Comparison of ENCODE assay signal across 11 cellular contexts in genomic region chr4:70637239-70637920, GRCh38. TPM values are rescaled to one million over a fixed set of nuclear protein-coding genes. Genes with fewer than 3 reads are reported as not detected.
A peak's percentile ranks its signal among the peaks of the same experiment; 100 is the strongest.
DNase-seq lines count a peak whose midpoint lies in the region; ATAC-seq and TF ChIP-seq lines count a peak whose summit lies in the region.
"Had no signal": no experiment of that assay in that cellular context is flagged by ENCODE, and none has a peak within 500 bp of the region (broad histone marks: within the 10 kb centered on the region; RNA-seq: fewer than 3 reads in every experiment).

No MANE protein-coding gene starts in this region.

- H3K27ac ChIP-seq in muscle layer of duodenum (ENCODE audit: low read length), result no peak overlapping the region
- H3K27ac ChIP-seq: SK-N-MC had no signal

- CTCF ChIA-PET in activated CD4-positive, alpha-beta memory T cell treated with anti-CD3 and anti-CD28 coated beads, Interleukin-2, amount 10 ng/mL, durations not matched to agents 7 days and 5 days (lab: Charles Lee), result interaction anchor here (0.6 to 1.0 kb wide), 2 partner anchors 14 to 333 kb away, joined by 3 read pairs; no protein-coding TSS in a partner anchor

- H3K27me3 Mint-ChIP-seq in brain, result peaks cover 7% of the 10 kb centered on the region
- H3K27me3 Mint-ChIP-seq in activated T-cell treated with anti-CD3 and anti-CD28 coated beads, Interleukin-2, amount 50 U/mL, for 72 hours (ENCODE audit: low read depth), result no peaks in the 10 kb centered on the region
- H3K27me3 Mint-ChIP-seq in activated CD4-positive, alpha-beta memory T cell treated with anti-CD3 and anti-CD28 coated beads, Interleukin-2, amount 10 ng/mL, durations not matched to agents 7 days and 5 days, result peaks cover 12% of the 10 kb centered on the region

- peak; percentile 66 for ATAC-seq in HG03135 (IDR thresholded peaks at IDR 0.05; ENCODE audit: unreplicated experiment)
- no peak for ATAC-seq in activated T-cell treated with anti-CD3 and anti-CD28 coated beads, Interleukin-2, amount 50 U/mL, for 72 hours (replicated peaks in 1 of 2)

- POLR2A ChIA-PET in activated CD4-positive, alpha-beta memory T cell treated with anti-CD3 and anti-CD28 coated beads, Interleukin-2, amount 10 ng/mL, durations not matched to agents 7 days and 5 days (lab: Charles Lee), result no interaction called here

- peak overlapping the region in 3 of 5 experiments; percentile 6 to 92 (median 65) for H3K27ac Mint-ChIP-seq in brain
- no peak overlapping the region for H3K27ac Mint-ChIP-seq in activated T-cell treated with anti-CD3 and anti-CD28 coated beads, Interleukin-2, amount 50 U/mL, for 72 hours
- no peak overlapping the region for H3K27ac Mint-ChIP-seq in activated CD4-positive, alpha-beta memory T cell treated with anti-CD3 and anti-CD28 coated beads, Interleukin-2, amount 10 ng/mL, durations not matched to agents 7 days and 5 days

- peak overlapping the region in 1 of 5 experiments; percentile 41 for H3K4me3 Mint-ChIP-seq in brain
- no peak overlapping the region for H3K4me3 Mint-ChIP-seq in activated T-cell treated with anti-CD3 and anti-CD28 coated beads, Interleukin-2, amount 50 U/mL, for 72 hours
- no peak overlapping the region for H3K4me3 Mint-ChIP-seq in activated CD4-positive, alpha-beta memory T cell treated with anti-CD3 and anti-CD28 coated beads, Interleukin-2, amount 10 ng/mL, durations not matched to agents 7 days and 5 days

- peaks cover 0 to 6% of the 10 kb centered on the region in 2 donors for H3K4me1 ChIP-seq in muscle layer of duodenum (ENCODE audit: control insufficient read depth in 1 of 2, insufficient read depth in 2 of 2, low read length in 2 of 2)

- no peaks in the 10 kb centered on the region for H3K27me3 ChIP-seq in muscle layer of duodenum (ENCODE audit: low read depth, low read length)

- no peaks in the 10 kb centered on the region for H3K36me3 ChIP-seq in muscle layer of duodenum (ENCODE audit: control insufficient read depth in 1 of 2, insufficient read depth in 2 of 2, low read length in 2 of 2)

- H3K4me3 ChIP-seq in muscle layer of duodenum (ENCODE audit: low read depth in 1 of 2, low read length in 2 of 2), result peak overlapping the region; percentile 31 to 40
- H3K4me3 ChIP-seq: SK-N-MC had no signal

- no peaks in the 10 kb centered on the region for H3K36me3 Mint-ChIP-seq in brain
- H3K36me3 Mint-ChIP-seq in activated T-cell treated with anti-CD3 and anti-CD28 coated beads, Interleukin-2, amount 50 U/mL, for 72 hours (ENCODE audit: insufficient read depth in 2 of 2), result no peaks in the 10 kb centered on the region
- no peaks in the 10 kb centered on the region for H3K36me3 Mint-ChIP-seq in activated CD4-positive, alpha-beta memory T cell treated with anti-CD3 and anti-CD28 coated beads, Interleukin-2, amount 10 ng/mL, durations not matched to agents 7 days and 5 days (ENCODE audit: low read depth)

- no peak for TF ChIP-seq CTCF in brain (conservative IDR thresholded peaks at IDR 0.05)

- peaks cover 11% of the 10 kb centered on the region for H3K4me1 Mint-ChIP-seq in brain
- H3K4me1 Mint-ChIP-seq in activated T-cell treated with anti-CD3 and anti-CD28 coated beads, Interleukin-2, amount 50 U/mL, for 72 hours (ENCODE audit: low read depth), result peaks cover 16% of the 10 kb centered on the region
- peaks cover 6% of the 10 kb centered on the region for H3K4me1 Mint-ChIP-seq in activated CD4-positive, alpha-beta memory T cell treated with anti-CD3 and anti-CD28 coated beads, Interleukin-2, amount 10 ng/mL, durations not matched to agents 7 days and 5 days

- no peaks in the 10 kb centered on the region for H3K9me3 ChIP-seq in muscle layer of duodenum (ENCODE audit: control insufficient read depth in 1 of 2, low read length in 2 of 2)

- DNase-seq in EH (ENCODE audit: low read depth), result peak; percentile 31
- no peak for DNase-seq in activated T-cell treated with anti-CD3 and anti-CD28 coated beads, Interleukin-2, amount 50 U/mL, for 72 hours
- DNase-seq in HT-29 (ENCODE audit: low spot score), result no peak
- no peak for DNase-seq in pons (ENCODE audit: low spot score)
- DNase-seq in activated CD4-positive, alpha-beta memory T cell treated with anti-CD3 and anti-CD28 coated beads, Interleukin-2, amount 10 ng/mL, durations not matched to agents 7 days and 5 days, result no peak

- no peaks in the 10 kb centered on the region for H3K9me3 Mint-ChIP-seq in brain
- H3K9me3 Mint-ChIP-seq in activated T-cell treated with anti-CD3 and anti-CD28 coated beads, Interleukin-2, amount 50 U/mL, for 72 hours, result no peaks in the 10 kb centered on the region
- H3K9me3 Mint-ChIP-seq in activated CD4-positive, alpha-beta memory T cell treated with anti-CD3 and anti-CD28 coated beads, Interleukin-2, amount 10 ng/mL, durations not matched to agents 7 days and 5 days, result no peaks in the 10 kb centered on the region

RNA-seq across cellular contexts. Expression of gene ENAM, which starts 8.8 kb away (rescaled TPM):
- not detected for polyA plus RNA-seq in brain (ENCODE audit: insufficient read depth, low read depth, low replicate concordance)
- not detected for total RNA-seq in activated T-cell treated with anti-CD3 and anti-CD28 coated beads, Interleukin-2, amount 50 U/mL, for 72 hours
- not detected in 2 replicates for total RNA-seq in HT-29 (2014; rRNA removed; shearing (Covaris generic))
- total RNA-seq in activated CD4-positive, alpha-beta memory T cell treated with anti-CD3 and anti-CD28 coated beads, Interleukin-2, amount 10 ng/mL, durations not matched to agents 7 days and 5 days, result not detected
- total RNA-seq: cerebellum, omental fat pad had no signal

RNA-seq across cellular contexts. Expression of gene JCHAIN, which starts 28.9 kb away (rescaled TPM):
- not detected for polyA plus RNA-seq in brain (ENCODE audit: insufficient read depth, low read depth, low replicate concordance)
- under 1 TPM in 1 of 2 donors, not detected in 1; 0.49 TPM for total RNA-seq in activated T-cell treated with anti-CD3 and anti-CD28 coated beads, Interleukin-2, amount 50 U/mL, for 72 hours
- not detected in 2 replicates for total RNA-seq in HT-29 (2014; rRNA removed; shearing (Covaris generic))
- under 1 TPM in 1 of 2 experiments, not detected in 1; 0.35 TPM for total RNA-seq in activated CD4-positive, alpha-beta memory T cell treated with anti-CD3 and anti-CD28 coated beads, Interleukin-2, amount 10 ng/mL, durations not matched to agents 7 days and 5 days

RNA-seq across cellular contexts. Expression of gene AMBN, which starts 45.3 kb away (rescaled TPM):
- polyA plus RNA-seq in brain (ENCODE audit: insufficient read depth, low read depth, low replicate concordance), result not detected
- total RNA-seq in activated T-cell treated with anti-CD3 and anti-CD28 coated beads, Interleukin-2, amount 50 U/mL, for 72 hours, result not detected
- total RNA-seq in HT-29 (2014; rRNA removed; shearing (Covaris generic)), result not detected in 2 replicates
- not detected for total RNA-seq in activated CD4-positive, alpha-beta memory T cell treated with anti-CD3 and anti-CD28 coated beads, Interleukin-2, amount 10 ng/mL, durations not matched to agents 7 days and 5 days
- total RNA-seq: cerebellum, omental fat pad had no signal

RNA-seq across cellular contexts. Expression of gene UTP3, which starts 51.0 kb away (rescaled TPM):
- 6.9 TPM for polyA plus RNA-seq in brain (ENCODE audit: insufficient read depth, low read depth, low replicate concordance)
- 10 to 100 TPM; 24.3 to 26.0 TPM for total RNA-seq in activated T-cell treated with anti-CD3 and anti-CD28 coated beads, Interleukin-2, amount 50 U/mL, for 72 hours
- 17.5 and 19.2 TPM in 2 replicates for total RNA-seq in HT-29 (2014; rRNA removed; shearing (Covaris generic))
- total RNA-seq in activated CD4-positive, alpha-beta memory T cell treated with anti-CD3 and anti-CD28 coated beads, Interleukin-2, amount 10 ng/mL, durations not matched to agents 7 days and 5 days, result 10 to 100 TPM; 28.7 to 28.9 TPM

Comparison
In these comparisons a context has a peak if more than half of its experiments do, and no peak if none do; other contexts are left out.
1. H3K27ac Mint-ChIP-seq: peak in brain (3 of 5); none in activated T-cell treated with anti-CD3 and anti-CD28 coated beads, Interleukin-2, amount 50 U/mL, for 72 hours (single experiment) and activated CD4-positive, alpha-beta memory T cell treated with anti-CD3 and anti-CD28 coated beads, Interleukin-2, amount 10 ng/mL, durations not matched to agents 7 days and 5 days (single experiment).